Comparison of ENCODE assay signal across 20 cellular contexts in genomic region chr13:30165791-30166190, GRCh38.
A peak's percentile ranks its signal among the peaks of the same experiment; 100 is the strongest.
DNase-seq lines count a peak whose midpoint lies in the region; ATAC-seq, FAIRE-seq and TF ChIP-seq lines count a peak whose summit lies in the region.
"Had no signal": no experiment of that assay in that cellular context is flagged by ENCODE, and none has a peak within 500 bp of the region (broad histone marks: within the 10 kb centered on the region; RNA-seq: fewer than 3 reads in every experiment).

No MANE protein-coding gene starts in this region.

- no peak overlapping the region for H3K27ac Mint-ChIP-seq in activated naive CD8-positive, alpha-beta T cell treated with anti-CD3 and anti-CD28 coated beads, Interleukin-2, amount 50 U/mL, for 24 hours
- H3K27ac Mint-ChIP-seq: activated CD4-positive, alpha-beta T cell treated with anti-CD3 and anti-CD28 coated beads for 36 hours; activated naive CD4-positive, alpha-beta T cell treated with anti-CD3 and anti-CD28 coated beads, Interleukin-2, amount 10 ng/mL, durations not matched to agents 7 days and 5 days; naive thymus-derived CD4-positive, alpha-beta T cell; stimulated activated memory B cell treated with anti-CD40 and anti-IgM and Interleukin-4, amounts not matched to agents 10 μg/mL and 1 μg/mL and 100 μg/mL, for 72 hours; T-helper 2 cell treated with Interferon-gamma antibody and Interleukin-4, amounts not matched to agents 5 μg/mL and 100 μg/mL, for 36 hours had no signal

- no peak overlapping the region for H3K4me3 ChIP-seq in AG10803 (ENCODE audit: low read length)
- peak overlapping the region; percentile 51 for H3K4me3 ChIP-seq in adipocyte (ENCODE audit: low read length)
- H3K4me3 ChIP-seq in osteoblast (ENCODE audit: insufficient read depth, low read length), result peak overlapping the region; percentile 56
- H3K4me3 ChIP-seq: sigmoid colon had no signal

- H3K9me3 ChIP-seq in adipocyte (ENCODE audit: control insufficient read depth, low read length) (no peaks in the 10 kb centered on the region), osteoblast (ENCODE audit: low read depth, low read length) (no peaks in the 10 kb centered on the region)
- H3K9me3 ChIP-seq: sigmoid colon had no signal

- H2AFZ ChIP-seq in osteoblast (ENCODE audit: low read length), result peak overlapping the region; percentile 82

- H3K27me3 Mint-ChIP-seq in activated naive CD8-positive, alpha-beta T cell treated with anti-CD3 and anti-CD28 coated beads, Interleukin-2, amount 50 U/mL, for 24 hours, result no peaks in the 10 kb centered on the region
- H3K27me3 Mint-ChIP-seq: activated CD4-positive, alpha-beta T cell treated with anti-CD3 and anti-CD28 coated beads for 36 hours; central memory CD8-positive, alpha-beta T cell; stimulated activated memory B cell treated with anti-CD40 and anti-IgM and Interleukin-4, amounts not matched to agents 10 μg/mL and 1 μg/mL and 100 μg/mL, for 72 hours had no signal

- no peak; the same call in 1 of the 2 replicates for TF ChIP-seq CTCF in AG10803 (conservative IDR thresholded peaks at IDR 0.05; ENCODE audit: low read length)
- peak; percentile 50 for TF ChIP-seq CTCF in osteoblast (IDR thresholded peaks at IDR 0.05; ENCODE audit: extremely low read depth, low read depth, low read length)

- H3K4me1 Mint-ChIP-seq in activated naive CD8-positive, alpha-beta T cell treated with anti-CD3 and anti-CD28 coated beads, Interleukin-2, amount 50 U/mL, for 24 hours, result peaks cover 8% of the 10 kb centered on the region
- H3K4me1 Mint-ChIP-seq: stimulated activated memory B cell treated with anti-CD40 and anti-IgM and Interleukin-4, amounts not matched to agents 10 μg/mL and 1 μg/mL and 100 μg/mL, for 72 hours had no signal

- no peak overlapping the region for H3K27ac ChIP-seq in osteoblast (ENCODE audit: low read depth, low read length)
- H3K27ac ChIP-seq: epithelial cell of prostate, sigmoid colon had no signal

- H3K27me3 ChIP-seq in adipocyte (replicated peaks; ENCODE audit: control insufficient read depth, insufficient read depth, low read length) (peaks cover 9% of the 10 kb centered on the region), osteoblast (ENCODE audit: insufficient read depth, low read length) (peaks cover 31% of the 10 kb centered on the region)
- H3K27me3 ChIP-seq: sigmoid colon had no signal

- no peaks in the 10 kb centered on the region for H3K36me3 Mint-ChIP-seq in activated naive CD8-positive, alpha-beta T cell treated with anti-CD3 and anti-CD28 coated beads, Interleukin-2, amount 50 U/mL, for 24 hours (ENCODE audit: low read depth)
- H3K36me3 Mint-ChIP-seq: activated naive CD4-positive, alpha-beta T cell treated with anti-CD3 and anti-CD28 coated beads, Interleukin-2, amount 10 ng/mL, durations not matched to agents 7 days and 5 days had no signal

- no peaks in the 10 kb centered on the region for H3K79me2 ChIP-seq in osteoblast (ENCODE audit: insufficient read depth, low read length)

- DNase-seq in AG10803 (ENCODE audit: low read depth) (peak; percentile 33), adipocyte (ENCODE audit: low read depth) (peak; percentile 2), fibroblast of peridontal ligament (ENCODE audit: extremely low read depth) (peak; percentile 61), osteoblast (ENCODE audit: insufficient read length, low spot score, missing footprints) (peak; percentile 71), GM19239 (ENCODE audit: insufficient read length, low spot score) (no peak), SIG-M5 (lab: John Stamatoyannopoulos, UW) (no peak)
- no peak for DNase-seq in activated naive CD8-positive, alpha-beta T cell treated with anti-CD3 and anti-CD28 coated beads, Interleukin-2, amount 50 U/mL, for 24 hours
- DNase-seq: activated CD4-positive, alpha-beta T cell treated with anti-CD3 and anti-CD28 coated beads for 36 hours; activated naive CD4-positive, alpha-beta T cell treated with anti-CD3 and anti-CD28 coated beads, Interleukin-2, amount 10 ng/mL, durations not matched to agents 7 days and 5 days; left ventricle myocardium superior; MV-4-11; naive thymus-derived CD4-positive, alpha-beta T cell; NCI-H2171 treated with DMSO at 0.1 percent for 48 hours; SHP77 treated with DMSO at 0.1 percent for 48 hours; sigmoid colon had no signal

- peak overlapping the region; percentile 79 for H3K4me2 ChIP-seq in osteoblast (ENCODE audit: insufficient read depth, low read length)

- ATAC-seq in activated naive CD8-positive, alpha-beta T cell treated with anti-CD3 and anti-CD28 coated beads, Interleukin-2, amount 50 U/mL, for 24 hours, result no peak
- ATAC-seq in HG03039 (IDR thresholded peaks at IDR 0.05; ENCODE audit: unreplicated experiment), result no peak
- ATAC-seq: activated CD4-positive, alpha-beta T cell treated with anti-CD3 and anti-CD28 coated beads for 36 hours; left ventricle myocardium superior; naive thymus-derived CD4-positive, alpha-beta T cell; stimulated activated memory B cell treated with anti-CD40 and anti-IgM and Interleukin-4, amounts not matched to agents 10 μg/mL and 1 μg/mL and 100 μg/mL, for 72 hours had no signal

- no peak for FAIRE-seq in GM19239 (lab: Jason Lieb, UNC)

- H3K4me3 Mint-ChIP-seq in activated naive CD8-positive, alpha-beta T cell treated with anti-CD3 and anti-CD28 coated beads, Interleukin-2, amount 50 U/mL, for 24 hours, result no peak overlapping the region
- H3K4me3 Mint-ChIP-seq: activated CD4-positive, alpha-beta T cell treated with anti-CD3 and anti-CD28 coated beads for 36 hours; activated naive CD4-positive, alpha-beta T cell treated with anti-CD3 and anti-CD28 coated beads, Interleukin-2, amount 10 ng/mL, durations not matched to agents 7 days and 5 days; central memory CD8-positive, alpha-beta T cell; naive thymus-derived CD4-positive, alpha-beta T cell; stimulated activated memory B cell treated with anti-CD40 and anti-IgM and Interleukin-4, amounts not matched to agents 10 μg/mL and 1 μg/mL and 100 μg/mL, for 72 hours; T-helper 2 cell treated with Interferon-gamma antibody and Interleukin-4, amounts not matched to agents 5 μg/mL and 100 μg/mL, for 36 hours had no signal

- peaks cover 5% of the 10 kb centered on the region for H3K9me3 Mint-ChIP-seq in activated naive CD8-positive, alpha-beta T cell treated with anti-CD3 and anti-CD28 coated beads, Interleukin-2, amount 50 U/mL, for 24 hours

- H3K4me1 ChIP-seq in adipocyte (ENCODE audit: control insufficient read depth, insufficient read depth, low read length) (peaks cover 16% of the 10 kb centered on the region), osteoblast (ENCODE audit: insufficient read depth, low read length) (no peaks in the 10 kb centered on the region)
- H3K4me1 ChIP-seq: sigmoid colon had no signal

- no peak overlapping the region for H3K9ac ChIP-seq in adipocyte (ENCODE audit: low read length)

- no peaks in the 10 kb centered on the region for H4K20me1 ChIP-seq in osteoblast (ENCODE audit: insufficient read depth, low read length)

- H3K36me3 ChIP-seq in adipocyte (ENCODE audit: control insufficient read depth, insufficient read depth, low read length, severe bottlenecking) (no peaks in the 10 kb centered on the region), osteoblast (ENCODE audit: insufficient read depth, low read length) (no peaks in the 10 kb centered on the region)
- H3K36me3 ChIP-seq: sigmoid colon had no signal

Comparison
In these comparisons a context has a peak if more than half of its experiments do, and no peak if none do; other contexts are left out.
1. DNase-seq: peak in AG10803 (single experiment), adipocyte (single experiment), fibroblast of peridontal ligament (single experiment) and osteoblast (single experiment); none in GM19239 (single experiment), activated naive CD8-positive, alpha-beta T cell treated with anti-CD3 and anti-CD28 coated beads, Interleukin-2, amount 50 U/mL, for 24 hours (single experiment) and SIG-M5 (single experiment).